7 cellular contexts compared by ENCODE assay signal in the genomic region with DNA sequence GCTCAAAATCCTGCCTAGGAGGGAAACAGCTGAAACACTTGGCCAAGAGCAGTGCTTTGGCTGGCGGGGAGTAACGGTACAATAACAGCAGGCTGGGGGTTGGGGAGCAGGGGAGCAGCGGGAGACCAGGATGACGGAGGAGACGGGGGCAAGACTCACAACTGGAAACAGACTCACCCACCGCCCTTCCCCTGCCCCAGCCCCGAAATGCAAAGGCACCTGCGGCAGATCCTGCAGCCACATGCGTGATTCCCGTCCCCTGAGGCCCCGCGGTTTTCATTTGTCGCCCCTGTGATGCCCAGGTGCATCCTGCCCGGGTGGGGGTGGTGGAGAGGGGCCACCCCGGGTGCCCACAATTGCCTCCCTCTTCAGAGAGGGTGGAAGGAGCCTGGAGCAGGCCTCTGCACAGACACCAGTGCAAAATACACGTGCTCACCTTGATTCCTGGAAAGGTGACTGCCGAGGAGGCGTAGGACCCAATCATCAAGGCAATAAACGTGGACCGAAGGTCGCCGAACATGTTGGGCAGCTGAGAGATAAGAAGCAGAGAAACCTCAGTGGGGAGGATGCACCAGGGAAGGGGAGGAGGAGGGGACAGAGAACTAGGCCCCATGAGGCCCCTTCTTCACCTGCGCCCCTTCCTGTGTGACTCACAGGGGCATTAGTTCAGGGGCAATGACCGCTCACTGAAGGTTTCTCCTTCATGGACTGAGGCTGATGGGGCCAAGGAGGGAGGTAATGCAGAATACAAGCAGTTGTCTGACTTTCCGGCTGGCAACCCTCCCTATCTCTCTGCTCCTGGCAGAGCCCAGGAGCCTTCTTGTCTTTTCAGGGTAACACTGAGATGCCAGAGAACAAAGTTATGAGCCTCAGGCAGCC. TPM values are rescaled to one million over a fixed set of nuclear protein-coding genes. Genes with fewer than 3 reads are reported as not detected.
A peak's percentile ranks its signal among the peaks of the same experiment; 100 is the strongest.
DNase-seq lines count a peak whose midpoint lies in the region; ATAC-seq, FAIRE-seq and TF ChIP-seq lines count a peak whose summit lies in the region.

No MANE protein-coding gene starts in this region.

- intact Hi-C loops in esophagus muscularis mucosa (cut with DNase I) = no loop called here

- H4K20me1 ChIP-seq in SK-N-SH (ENCODE audit: insufficient read depth) = no peaks in the 10 kb centered on the region

- H3K4me3 ChIP-seq in small intestine (ENCODE audit: low read depth in 1 of 2, low read length in 2 of 2) (no peak overlapping the region), SK-N-SH (ENCODE audit: low read depth in 2 of 2, low read length in 1 of 2) (no peak overlapping the region), esophagus muscularis mucosa (no peak overlapping the region)

- no peaks in the 10 kb centered on the region for H3K9me2 ChIP-seq in SK-N-SH

- POLR2A ChIA-PET in SK-N-SH (lab: Yijun Ruan, JAX) = no interaction called here

- H3K27me3 ChIP-seq in small intestine (ENCODE audit: control insufficient read depth in 2 of 2, insufficient read depth in 2 of 2, low read length in 2 of 2) = no peaks in the 10 kb centered on the region
- H3K27me3 ChIP-seq in SK-N-SH (ENCODE audit: insufficient read depth) = no peaks in the 10 kb centered on the region
- H3K27me3 ChIP-seq in esophagus muscularis mucosa = no peaks in the 10 kb centered on the region

- TF ChIP-seq POLR2A in esophagus muscularis mucosa (IDR thresholded peaks at IDR 0.05; ENCODE audit: low read depth) = no peak

- FAIRE-seq in small intestine (lab: Jason Lieb, UNC) = peak; percentile 47

- no peak for TF ChIP-seq EP300 in SK-N-SH (IDR thresholded peaks at IDR 0.05; ENCODE audit: borderline replicate concordance in 1 of 2, low read depth in 1 of 2, low read length in 1 of 2)
- no peak for TF ChIP-seq EP300 in esophagus muscularis mucosa (IDR thresholded peaks at IDR 0.05)

- H3K9ac ChIP-seq in SK-N-SH = no peak overlapping the region

- H3K4me1 ChIP-seq in small intestine (ENCODE audit: control insufficient read depth in 2 of 2, insufficient read depth in 1 of 2, low read depth in 1 of 2, low read length in 1 of 2) (peaks cover 5 to 26% of the 10 kb centered on the region in 2 donors), SK-N-SH (ENCODE audit: control insufficient read depth in 1 of 2, insufficient read depth in 2 of 2, low read depth in 1 of 2, low read length in 1 of 2) (peaks cover 0 to 13% of the 10 kb centered on the region in 2 experiments; a peak in 2 of 4 replicates), esophagus muscularis mucosa (peaks cover 15 to 21% (median 18%) of the 10 kb centered on the region in 4 donors)

- WGBS in small intestine, 3 donors = 14 to 49% (median 31%) methylated on average over 21 to 25 of the region's 25 CpGs
- 90% methylated on average over 19 of the region's 25 CpGs for WGBS in SK-N-SH (ENCODE audit: low lambda C conversion rate)
- whole genome bisulfite sequencing in esophagus muscularis mucosa = 69% methylated on average over 23 of the region's 25 CpGs

- H3K9me3 ChIP-seq in small intestine (ENCODE audit: control insufficient read depth, low read depth) (no peaks in the 10 kb centered on the region), SK-N-SH (no peaks in the 10 kb centered on the region), esophagus muscularis mucosa (no peaks in the 10 kb centered on the region)

- TF ChIP-seq CTCF in SK-N-SH (IDR thresholded peaks at IDR 0.05) (no peak), esophagus muscularis mucosa (IDR thresholded peaks at IDR 0.05) (no peak)

- peak; percentile 73 for ATAC-seq in GM19025 (IDR thresholded peaks at IDR 0.05; ENCODE audit: low read depth, unreplicated experiment)
- peak; percentile 73 for ATAC-seq in HG02642 (IDR thresholded peaks at IDR 0.05; ENCODE audit: poor library complexity, unreplicated experiment)

- H3K27ac ChIP-seq in small intestine (ENCODE audit: low read depth in 1 of 2, low read length in 1 of 2) (peak overlapping the region; percentile 29 to 86), SK-N-SH (ENCODE audit: low read depth in 2 of 2, low read length in 1 of 2) (no peak overlapping the region), esophagus muscularis mucosa (replicated peaks in 1 of 4) (no peak overlapping the region)

- H3K4me2 ChIP-seq in SK-N-SH = no peak overlapping the region

- H3K79me2 ChIP-seq in SK-N-SH (ENCODE audit: insufficient read depth) = no peaks in the 10 kb centered on the region

- DNase-seq in NCI-H2171 treated with DMSO at 0.1 percent for 48 hours (lab: John Stamatoyannopoulos, UW) (peak; percentile 44), small intestine (peak; percentile 99), SK-N-SH (no peak), T-helper 9 cell (no peak), esophagus muscularis mucosa (ENCODE audit: extremely low spot score) (no peak)

- CTCF ChIA-PET in SK-N-SH (lab: Yijun Ruan, JAX) = interaction anchor here (2.3 kb wide), 1 partner anchor 19 kb away, joined by 7 read pairs; no protein-coding TSS in a partner anchor

- no peak for TF ChIP-seq RAD21 in SK-N-SH (IDR thresholded peaks at IDR 0.05; ENCODE audit: low read length)

- no peaks in the 10 kb centered on the region for H3K36me3 ChIP-seq in small intestine (ENCODE audit: control insufficient read depth in 2 of 2, insufficient read depth in 2 of 2, low read length in 2 of 2)
- no peaks in the 10 kb centered on the region for H3K36me3 ChIP-seq in SK-N-SH (replicated peaks in 1 of 2; ENCODE audit: control insufficient read depth in 1 of 2, insufficient read depth in 2 of 2, low read length in 1 of 2)
- H3K36me3 ChIP-seq in esophagus muscularis mucosa = peaks cover 0 to 27% (median 4%) of the 10 kb centered on the region in 4 donors

- peaks cover 8% of the 10 kb centered on the region for H3F3A ChIP-seq in SK-N-SH (replicated peaks; ENCODE audit: insufficient read depth)

- H2AFZ ChIP-seq in SK-N-SH (ENCODE audit: low read depth) = no peak overlapping the region

TF ChIP-seq in SK-N-SH, 30 proteins besides CTCF, POLR2A, EP300 and RAD21:
- TF ChIP-seq GATA2 (CRISPR knock-in tag; IDR thresholded peaks at IDR 0.05) (no peak), MXI1 (IDR thresholded peaks at IDR 0.05; ENCODE audit: low read depth, low read length) (no peak), EZH2phosphoT487 (IDR thresholded peaks at IDR 0.05; ENCODE audit: borderline replicate concordance, low read depth) (no peak), SIN3A (IDR thresholded peaks at IDR 0.05; ENCODE audit: borderline replicate concordance, low read depth, low read length) (no peak), RXRA (IDR thresholded peaks at IDR 0.05; ENCODE audit: borderline replicate concordance, low read depth) (no peak), CHD2 (IDR thresholded peaks at IDR 0.05; ENCODE audit: low read length, partially characterized antibody) (no peak), SMC3 (IDR thresholded peaks at IDR 0.05; ENCODE audit: low read depth, low read length) (no peak), NRF1 (IDR thresholded peaks at IDR 0.05; ENCODE audit: low read depth, low read length) (no peak), RFX5 (IDR thresholded peaks at IDR 0.05; ENCODE audit: low read length) (no peak)
- TF ChIP-seq, protein P1, sequence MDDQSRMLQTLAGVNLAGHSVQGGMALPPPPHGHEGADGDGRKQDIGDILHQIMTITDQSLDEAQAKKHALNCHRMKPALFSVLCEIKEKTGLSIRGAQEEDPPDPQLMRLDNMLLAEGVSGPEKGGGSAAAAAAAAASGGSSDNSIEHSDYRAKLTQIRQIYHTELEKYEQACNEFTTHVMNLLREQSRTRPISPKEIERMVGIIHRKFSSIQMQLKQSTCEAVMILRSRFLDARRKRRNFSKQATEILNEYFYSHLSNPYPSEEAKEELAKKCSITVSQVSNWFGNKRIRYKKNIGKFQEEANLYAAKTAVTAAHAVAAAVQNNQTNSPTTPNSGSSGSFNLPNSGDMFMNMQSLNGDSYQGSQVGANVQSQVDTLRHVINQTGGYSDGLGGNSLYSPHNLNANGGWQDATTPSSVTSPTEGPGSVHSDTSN (IDR thresholded peaks at IDR 0.05) = no peak

RNA-seq across cellular contexts. Expression of a gene that starts 30.4 kb away (rescaled TPM):
- polyA plus RNA-seq in small intestine (10 to 100 TPM; 39.8 to 51.2 (median 47.8) TPM), SK-N-SH (2012; rRNA removed) (49.1 and 50.4 TPM in 2 replicates)
- 61.3 and 63.1 TPM in 2 replicates for polyA plus RNA-seq in SK-N-SH (2012; cell fraction: cytosol; rRNA removed)
- polyA plus RNA-seq in SK-N-SH (2012; cell fraction: nucleus; rRNA removed) = 43.3 and 69.1 TPM in 2 replicates
- 10 to 100 TPM; 36.5 to 54.9 (median 47.8) TPM for total RNA-seq in esophagus muscularis mucosa

RNA-seq across cellular contexts. Expression of a gene that starts 35.6 kb away (rescaled TPM):
- 10 to 100 TPM in 1 of 3 donors, 1 to 10 TPM in 2; 2.9 to 16.3 (median 3.5) TPM for polyA plus RNA-seq in small intestine
- polyA plus RNA-seq in SK-N-SH (2012; rRNA removed) = 9.8 and 11.0 TPM in 2 replicates
- 4.7 and 8.6 TPM in 2 replicates for polyA plus RNA-seq in SK-N-SH (2012; cell fraction: cytosol; rRNA removed)
- 11.1 and 14.5 TPM in 2 replicates for polyA plus RNA-seq in SK-N-SH (2012; cell fraction: nucleus; rRNA removed)
- total RNA-seq in esophagus muscularis mucosa = 10 to 100 TPM in 3 of 4 donors, 1 to 10 TPM in 1; 7.1 to 20.0 (median 13.7) TPM

RNA-seq across cellular contexts. Expression of a gene that starts 52.5 kb away (rescaled TPM):
- polyA plus RNA-seq in small intestine (1 to 10 TPM; 7.7 to 10.0 (median 8.9) TPM), SK-N-SH (2012; rRNA removed) (0.39 TPM in 2 replicates)
- 0.10 and 0.16 TPM in 2 replicates for polyA plus RNA-seq in SK-N-SH (2012; cell fraction: cytosol; rRNA removed)
- 2.0 and 3.6 TPM in 2 replicates for polyA plus RNA-seq in SK-N-SH (2012; cell fraction: nucleus; rRNA removed)
- total RNA-seq in esophagus muscularis mucosa = 10 to 100 TPM in 3 of 4 donors, 1 to 10 TPM in 1; 6.2 to 19.8 (median 12.8) TPM

RNA-seq across cellular contexts. Expression of a gene that starts 56.7 kb away (rescaled TPM):
- polyA plus RNA-seq in small intestine (100 to 1,000 TPM in 1 of 3 donors, 10 to 100 TPM in 2; 24.1 to 122 (median 85.7) TPM), SK-N-SH (2012; rRNA removed) (3.8 and 4.5 TPM in 2 replicates)
- 2.7 and 3.0 TPM in 2 replicates for polyA plus RNA-seq in SK-N-SH (2012; cell fraction: cytosol; rRNA removed)
- 12.1 and 14.6 TPM in 2 replicates for polyA plus RNA-seq in SK-N-SH (2012; cell fraction: nucleus; rRNA removed)
- 10 to 100 TPM; 15.8 to 41.5 (median 24.0) TPM for total RNA-seq in esophagus muscularis mucosa

Comparison
In these comparisons a context has a peak if more than half of its experiments do, and no peak if none do; other contexts are left out.
1. DNase-seq: peak in NCI-H2171 treated with DMSO at 0.1 percent for 48 hours (single experiment) and small intestine (single experiment); none in SK-N-SH (single experiment), T-helper 9 cell (single experiment) and esophagus muscularis mucosa (single experiment).
2. H3K27ac ChIP-seq: peak in small intestine (2 of 2); none in SK-N-SH (0 of 2) and esophagus muscularis mucosa (0 of 4).